ENCODE assay signal across 13 cellular contexts in the genomic region with DNA sequence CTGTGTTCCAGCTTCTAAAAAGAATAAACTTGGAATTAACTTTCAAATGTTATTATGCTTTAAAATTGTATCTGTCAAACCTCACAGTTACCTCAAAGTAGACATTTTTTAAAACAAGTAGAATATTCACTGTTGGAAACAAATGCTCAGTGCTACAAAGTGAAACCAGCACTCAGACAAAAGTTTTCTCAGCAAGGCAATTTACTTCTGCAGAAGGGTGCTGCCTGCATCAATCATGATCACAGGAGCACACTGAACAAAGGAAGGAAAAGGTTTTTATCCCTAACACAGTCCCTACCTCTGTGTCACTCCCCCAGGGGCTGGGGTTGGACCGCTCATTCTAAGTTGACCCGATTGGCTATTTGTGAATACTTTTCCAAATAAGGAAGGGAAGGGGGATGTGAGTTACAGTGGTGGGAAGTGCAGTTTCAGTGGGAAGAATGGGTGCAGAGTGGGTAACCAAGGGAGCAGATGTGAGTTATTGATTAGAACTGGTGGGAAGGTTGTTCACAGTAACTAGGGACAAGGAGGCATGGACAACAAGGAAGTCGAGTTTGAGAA.
DNase-seq lines count a peak whose midpoint lies in the region; ATAC-seq and TF ChIP-seq lines count a peak whose summit lies in the region.
"Had no signal": no experiment of that assay in that cellular context is flagged by ENCODE, and none has a peak within 500 bp of the region (broad histone marks: within the 10 kb centered on the region; RNA-seq: fewer than 3 reads in every experiment).

No MANE protein-coding gene starts in this region.

- H3K18ac ChIP-seq in H9 (ENCODE audit: insufficient read length, low read depth, low read length) = no peak overlapping the region

- ATAC-seq in WTC11 = peak; percentile 30; the same call in 1 of the 2 replicates
- ATAC-seq in GM18909 (IDR thresholded peaks at IDR 0.05; ENCODE audit: poor library complexity, unreplicated experiment) = no peak

- H3K56ac ChIP-seq in H9 (ENCODE audit: insufficient read length, low read depth, low read length) = no peak overlapping the region

- H4K8ac ChIP-seq in H9 (replicated peaks; ENCODE audit: insufficient read length, low read depth, low read length) = no peak overlapping the region

- no peak overlapping the region for H4K5ac ChIP-seq in H9 (ENCODE audit: insufficient read length, low read depth, low read length)

- no peak for TF ChIP-seq CTCF in H9 (conservative IDR thresholded peaks at IDR 0.05)
- no peak for TF ChIP-seq CTCF in WTC11 (IDR thresholded peaks at IDR 0.05)
- TF ChIP-seq CTCF in endodermal cell (conservative IDR thresholded peaks at IDR 0.05) = no peak
- TF ChIP-seq CTCF in progenitor cell of endocrine pancreas (IDR thresholded peaks at IDR 0.05; ENCODE audit: unreplicated experiment) = no peak

- H2BK15ac ChIP-seq in H9 (ENCODE audit: low read depth, low read length) = no peak overlapping the region

- no peak overlapping the region for H4K91ac ChIP-seq in H9 (ENCODE audit: insufficient read length, low read depth, low read length)

- H3K36me3 ChIP-seq in endodermal cell (ENCODE audit: control insufficient read depth, insufficient read depth, low read length) = no peaks in the 10 kb centered on the region
- H3K36me3 ChIP-seq: BLaER1 had no signal

- no peaks in the 10 kb centered on the region for H3K23me2 ChIP-seq in H9 (ENCODE audit: insufficient read length, low read depth, low read length, poor library complexity, severe bottlenecking)

- no peak overlapping the region for H3K23ac ChIP-seq in H9 (ENCODE audit: insufficient read length, low read depth, low read length)

- no peaks in the 10 kb centered on the region for H3K79me1 ChIP-seq in H9 (ENCODE audit: insufficient read depth, low read depth, low read length, poor library complexity, severe bottlenecking)

- H2BK20ac ChIP-seq in H9 (ENCODE audit: low read depth, low read length, poor library complexity, severe bottlenecking) = no peak overlapping the region

- no peaks in the 10 kb centered on the region for H4K20me1 ChIP-seq in H9 (ENCODE audit: control insufficient read depth, insufficient read depth, insufficient read length)
- H4K20me1 ChIP-seq: BLaER1 had no signal

- H3K4me1 ChIP-seq in H9 (ENCODE audit: insufficient read depth, low read length) (no peaks in the 10 kb centered on the region), endodermal cell (ENCODE audit: control insufficient read depth, insufficient read depth, low read length) (no peaks in the 10 kb centered on the region)
- H3K4me1 ChIP-seq: BLaER1 had no signal

- DNase-seq in H9 (peak; percentile 47), WTC11 (ENCODE audit: low spot score) (no peak), endodermal cell (peak; percentile 63), progenitor cell of endocrine pancreas (ENCODE audit: low spot score, unreplicated experiment) (no peak), NK-92 (lab: John Stamatoyannopoulos, UW; ENCODE audit: unreplicated experiment) (no peak), NCI-H2171 (lab: John Stamatoyannopoulos, UW) (no peak)
- DNase-seq: 8988T, AML-193, DMS53, GM23248, H7 had no signal

- peaks cover 27 to 45% of the 10 kb centered on the region in 2 experiments for H3K9me3 Mint-ChIP-seq in H9
- H3K9me3 Mint-ChIP-seq in WTC11 = peaks cover 38% of the 10 kb centered on the region
- H3K9me3 Mint-ChIP-seq in endodermal cell = peaks cover 52% of the 10 kb centered on the region
- H3K9me3 Mint-ChIP-seq in progenitor cell of endocrine pancreas (ENCODE audit: low read depth) = peaks cover 29% of the 10 kb centered on the region

- H3K27ac Mint-ChIP-seq in H9 = no peak overlapping the region
- H3K27ac Mint-ChIP-seq in WTC11 = no peak overlapping the region
- H3K27ac Mint-ChIP-seq in endodermal cell = no peak overlapping the region
- H3K27ac Mint-ChIP-seq in progenitor cell of endocrine pancreas = peak overlapping the region; percentile 57

- no peak overlapping the region for H3K4me3 Mint-ChIP-seq in H9
- H3K4me3 Mint-ChIP-seq in WTC11 = no peak overlapping the region
- no peak overlapping the region for H3K4me3 Mint-ChIP-seq in endodermal cell
- no peak overlapping the region for H3K4me3 Mint-ChIP-seq in progenitor cell of endocrine pancreas (ENCODE audit: low read depth)

- CTCF ChIA-PET in WTC11 (lab: Charles Lee) = interaction anchor here (1.2 to 1.6 kb wide), 2 partner anchors 12 to 623 kb away, joined by 3 to 5 read pairs; no protein-coding TSS in a partner anchor

- H2AK5ac ChIP-seq in H9 (ENCODE audit: insufficient read length, low read length) = no peak overlapping the region

- H3K4ac ChIP-seq in H9 (ENCODE audit: low read depth, low read length) = no peak overlapping the region

- H3T11ph ChIP-seq in H9 (ENCODE audit: low read length) = no peak overlapping the region

- no CpG with 5 or more reads among the region's 3 CpGs for WGBS in H9 (ENCODE audit: extremely low coverage, insufficient read length, low lambda C conversion rate)
- 91 to 100% methylated on average over 1 to 3 of the region's 3 CpGs for WGBS in endodermal cell (ENCODE audit: insufficient coverage in 1 of 2, insufficient read length in 1 of 2), 2 experiments

- H3K36me3 Mint-ChIP-seq in H9 (ENCODE audit: insufficient read depth in 1 of 3, low read depth in 3 of 3) (peaks cover 13 to 31% (median 18%) of the 10 kb centered on the region in 3 experiments), WTC11 (peaks cover 40% of the 10 kb centered on the region), endodermal cell (ENCODE audit: low read depth) (peaks cover 4% of the 10 kb centered on the region), progenitor cell of endocrine pancreas (ENCODE audit: insufficient read depth) (peaks cover 9% of the 10 kb centered on the region)

- H3K27ac ChIP-seq in H9 (ENCODE audit: insufficient read length, low read depth, low read length) (no peak overlapping the region), endodermal cell (ENCODE audit: low read depth, low read length) (no peak overlapping the region)
- H3K27ac ChIP-seq: BLaER1, GM23248 had no signal

- no peak overlapping the region for H2BK120ac ChIP-seq in H9 (ENCODE audit: low read depth, low read length, poor library complexity, severe bottlenecking)

- H3K27me3 Mint-ChIP-seq in H9 (ENCODE audit: low read depth) = peaks cover 4% of the 10 kb centered on the region
- H3K27me3 Mint-ChIP-seq in WTC11 (ENCODE audit: low read depth) = no peaks in the 10 kb centered on the region; the same call in 1 of the 2 replicates
- no peaks in the 10 kb centered on the region for H3K27me3 Mint-ChIP-seq in endodermal cell (ENCODE audit: insufficient read depth)
- H3K27me3 Mint-ChIP-seq in progenitor cell of endocrine pancreas = no peaks in the 10 kb centered on the region

- H3K4me1 Mint-ChIP-seq in H9 (peaks cover 7 to 15% of the 10 kb centered on the region in 2 experiments), WTC11 (peaks cover 9% of the 10 kb centered on the region), endodermal cell (no peaks in the 10 kb centered on the region), progenitor cell of endocrine pancreas (ENCODE audit: low read depth) (no peaks in the 10 kb centered on the region)

- H2BK5ac ChIP-seq in H9 (ENCODE audit: insufficient read length, low read length) = no peak overlapping the region

- H3K4me2 ChIP-seq in H9 (ENCODE audit: insufficient read depth, insufficient read length, low read length) = no peak overlapping the region
- H3K4me2 ChIP-seq: BLaER1 had no signal

- POLR2A ChIA-PET in WTC11 (lab: Charles Lee) = interaction anchor here (0.6 kb wide), 1 partner anchor 9 kb away, joined by 4 read pairs; no protein-coding TSS in a partner anchor

- H3K4me3 ChIP-seq in endodermal cell (ENCODE audit: low read length) = no peak overlapping the region
- H3K4me3 ChIP-seq: BLaER1, GM23248 had no signal

- H3K27me3 ChIP-seq in H9 (ENCODE audit: insufficient read depth, low read length) = no peaks in the 10 kb centered on the region
- no peaks in the 10 kb centered on the region for H3K27me3 ChIP-seq in endodermal cell (ENCODE audit: control insufficient read depth, insufficient read depth, low read length, poor library complexity, severe bottlenecking)
- H3K27me3 ChIP-seq: BLaER1 had no signal

- H3K9me3 ChIP-seq in H9 (ENCODE audit: control insufficient read depth, low read depth, low read length) (no peaks in the 10 kb centered on the region), endodermal cell (ENCODE audit: control insufficient read depth, low read length) (peaks cover 26% of the 10 kb centered on the region)

- no peaks in the 10 kb centered on the region for H3K79me2 ChIP-seq in H9 (ENCODE audit: insufficient read depth, low read length)

- no peak overlapping the region for H3K14ac ChIP-seq in H9 (ENCODE audit: insufficient read depth, low read length)

- H2BK12ac ChIP-seq in H9 (ENCODE audit: insufficient read length, low read depth, low read length) = no peak overlapping the region

- H3K9ac ChIP-seq in H9 (ENCODE audit: extremely low read depth, insufficient read length, low read length) (no peak overlapping the region), endodermal cell (ENCODE audit: extremely low read depth, low read length, poor library complexity, severe bottlenecking) (no peak overlapping the region)
- H3K9ac ChIP-seq: BLaER1, GM23248 had no signal

- no peak overlapping the region for H2AFZ ChIP-seq in H9 (ENCODE audit: low read length)
- H2AFZ ChIP-seq: GM23248 had no signal

TF ChIP-seq in WTC11, 78 proteins besides CTCF, POLR2A, EP300 and RAD21:
- TF ChIP-seq E2F4 (CRISPR knock-in tag; IDR thresholded peaks at IDR 0.05; ENCODE audit: borderline replicate concordance, low read depth) (no peak), EMX1 (CRISPR knock-in tag; IDR thresholded peaks at IDR 0.05) (no peak), TEAD4 (CRISPR knock-in tag; IDR thresholded peaks at IDR 0.05) (no peak)
TF ChIP-seq in WTC11: peak in this region for 0.

Comparison
In these comparisons a context has a peak if more than half of its experiments do, and no peak if none do; other contexts are left out.
1. DNase-seq: peak in H9 (single experiment) and endodermal cell (single experiment); none in WTC11 (single experiment), progenitor cell of endocrine pancreas (single experiment), NK-92 (single experiment) and NCI-H2171 (single experiment).